In genomic region chr1:119139857-119140176, GRCh38 we compare ENCODE assay signal across 8 cellular contexts. TPM values are rescaled to one million over a fixed set of nuclear protein-coding genes. Genes with fewer than 3 reads are reported as not detected.
DNase-seq lines count a peak whose midpoint lies in the region; ATAC-seq and TF ChIP-seq lines count a peak whose summit lies in the region.

No MANE protein-coding gene starts in this region.

- DNase-seq in AG09309 (ENCODE audit: low read depth) (no peak), kidney glomerular epithelial cell (lab: John Stamatoyannopoulos, UW) (peak; percentile 81), upper lobe of right lung (no peak), NCI-H446 treated with DMSO at 0.1 percent for 48 hours (lab: John Stamatoyannopoulos, UW) (no peak), erythroblast (lab: John Stamatoyannopoulos, UW) (no peak)

- H3K4me3 ChIP-seq in AG09309 (ENCODE audit: control insufficient read depth, low read depth, low read length) (peak overlapping the region; percentile 58), upper lobe of right lung (peak overlapping the region; percentile 70)

- intact Hi-C loops in upper lobe of right lung (cut with DNase I) = no loop called here

- H3K9me3 ChIP-seq in upper lobe of right lung = no peaks in the 10 kb centered on the region

- peaks cover 15% of the 10 kb centered on the region for H3K4me1 ChIP-seq in upper lobe of right lung

- TF ChIP-seq CTCF in AG09309 (IDR thresholded peaks at IDR 0.05; ENCODE audit: control insufficient read depth, insufficient read depth, low read depth, low read length, missing control alignments) (no peak), VCaP (conservative IDR thresholded peaks at IDR 0.05) (no peak), upper lobe of right lung (IDR thresholded peaks at IDR 0.05) (no peak)

- H3K36me3 ChIP-seq in upper lobe of right lung = no peaks in the 10 kb centered on the region

- no peaks in the 10 kb centered on the region for H3K27me3 ChIP-seq in upper lobe of right lung

- ATAC-seq in GM19023 (IDR thresholded peaks at IDR 0.05; ENCODE audit: unreplicated experiment) (peak; percentile 34), HG03139 (IDR thresholded peaks at IDR 0.05; ENCODE audit: unreplicated experiment) (peak; percentile 20), upper lobe of right lung (peak; percentile 5)

- no peak for TF ChIP-seq POLR2A in erythroblast (IDR thresholded peaks at IDR 0.05; ENCODE audit: low read length)

- peak overlapping the region; percentile 94 for H3K27ac ChIP-seq in VCaP
- peak overlapping the region; percentile 99 for H3K27ac ChIP-seq in upper lobe of right lung

RNA-seq across cellular contexts. Expression of gene WARS2, which starts 0.6 kb away (rescaled TPM):
- 13.4 TPM for total RNA-seq in upper lobe of right lung
